In genomic region chr1:33295450-33296081, GRCh38 we compare ENCODE assay signal across 8 cellular contexts. TPM values are rescaled to one million over a fixed set of nuclear protein-coding genes. Genes with fewer than 3 reads are reported as not detected.
DNase-seq lines count a peak whose midpoint lies in the region; ATAC-seq and TF ChIP-seq lines count a peak whose summit lies in the region.

No MANE protein-coding gene starts in this region.

- no peak overlapping the region for H3K4me2 ChIP-seq in DOHH2 (ENCODE audit: low read length)

- BruUV-seq in MCF 10A (replicated peaks; lab: Mats Ljungman, UMichigan), result no TSS peak

- H3K9me2 ChIP-seq in DOHH2 (replicated peaks; ENCODE audit: control insufficient read depth, low read length), result no peaks in the 10 kb centered on the region

- H3K27me3 Mint-ChIP-seq in MCF 10A (ENCODE audit: insufficient read depth, unreplicated experiment), result no peaks in the 10 kb centered on the region

- no peaks in the 10 kb centered on the region for H3K9me3 Mint-ChIP-seq in MCF 10A (ENCODE audit: unreplicated experiment)

- H4K20me1 ChIP-seq in DOHH2 (ENCODE audit: control insufficient read depth, insufficient read depth, low read depth, low read length), result no peaks in the 10 kb centered on the region

- H3K4me3 ChIP-seq in DOHH2 (ENCODE audit: low read length), result no peak overlapping the region
- H3K4me3 ChIP-seq in WERI-Rb-1 (ENCODE audit: low read depth, low read length), result no peak overlapping the region

- DNase-seq in NCI-H2107 treated with DMSO at 0.1 percent for 48 hours (lab: John Stamatoyannopoulos, UW; ENCODE audit: unreplicated experiment) (peak; percentile 72), WERI-Rb-1 (peak; percentile 90), MCF 10A (ENCODE audit: unreplicated experiment) (peak; percentile 85), iris pigment epithelial cell (ENCODE audit: low read depth) (peak; percentile 72)
- peak; percentile 72 to 77 for DNase-seq in stimulated activated CD4-positive, alpha-beta T cell treated with anti-CD3 and anti-CD28 coated beads, Interleukin-1b, Interleukin-23, amount 100 ng/mL, for 1 hour (ENCODE audit: low read depth in 2 of 2)

- TF ChIP-seq CTCF in DOHH2 (IDR thresholded peaks at IDR 0.05; ENCODE audit: low read depth, low read length, poor library complexity, severe bottlenecking), result peak; percentile 93
- peak; percentile 94 for TF ChIP-seq CTCF in WERI-Rb-1 (IDR thresholded peaks at IDR 0.05; ENCODE audit: low read depth, low read length)
- TF ChIP-seq CTCF in MCF 10A (IDR thresholded peaks at IDR 0.05; ENCODE audit: unreplicated experiment), result peak; percentile 91

- H3K27me3 ChIP-seq in DOHH2 (ENCODE audit: control insufficient read depth, low read length) (no peaks in the 10 kb centered on the region), WERI-Rb-1 (ENCODE audit: insufficient read depth, low read depth, severe bottlenecking) (no peaks in the 10 kb centered on the region)

- POLR2A ChIA-PET in MCF 10A (lab: Yijun Ruan, JAX), result interaction anchor here (0.6 to 2.4 kb wide), 7 partner anchors 28 to 758 kb away, joined by 3 to 9 read pairs (median 4); no protein-coding TSS in a partner anchor

- no peaks in the 10 kb centered on the region for H3F3A ChIP-seq in DOHH2 (ENCODE audit: control insufficient read depth, insufficient read depth)

- CTCF ChIA-PET in MCF 10A (lab: Yijun Ruan, JAX), result interaction anchor here (0.5 to 11.9 kb wide), 71 partner anchors 9 to 1634 kb away, joined by 3 to 180 read pairs (median 5); partner anchors contain the start of genes A3GALT2 and ZSCAN20

- intact Hi-C loops in MCF 10A (cut with micrococcal nuclease), result loop anchor here (1.0 kb wide), 4 partner anchors 72 to 175 kb away; no protein-coding TSS in a partner anchor

- H3K9me3 ChIP-seq in DOHH2 (ENCODE audit: control insufficient read depth, insufficient read depth, low read length), result no peaks in the 10 kb centered on the region
- H3K9me3 ChIP-seq in WERI-Rb-1 (ENCODE audit: severe bottlenecking), result no peaks in the 10 kb centered on the region

- H3K4me1 ChIP-seq in DOHH2 (ENCODE audit: control insufficient read depth, low read length), result peaks cover 3% of the 10 kb centered on the region; the same call in 1 of the 2 replicates

- H3K36me3 ChIP-seq in DOHH2 (ENCODE audit: control insufficient read depth, low read length) (peaks cover 13% of the 10 kb centered on the region), WERI-Rb-1 (peaks cover 54% of the 10 kb centered on the region)

- no peak overlapping the region for H3K4me3 Mint-ChIP-seq in MCF 10A (ENCODE audit: unreplicated experiment)

- no peak overlapping the region for H3K27ac Mint-ChIP-seq in MCF 10A (ENCODE audit: low read depth, unreplicated experiment)

- H3K4me1 Mint-ChIP-seq in MCF 10A (ENCODE audit: insufficient read depth, unreplicated experiment), result no peaks in the 10 kb centered on the region

- peaks cover 38% of the 10 kb centered on the region for H3K36me3 Mint-ChIP-seq in MCF 10A (ENCODE audit: insufficient read depth, unreplicated experiment)

- H3K27ac ChIP-seq in DOHH2 (ENCODE audit: low read depth, low read length) (no peak overlapping the region), WERI-Rb-1 (no peak overlapping the region)

- no peaks in the 10 kb centered on the region for H3K79me2 ChIP-seq in DOHH2 (ENCODE audit: control insufficient read depth, low read length)

- ATAC-seq in HG02588 (IDR thresholded peaks at IDR 0.05; ENCODE audit: unreplicated experiment) (peak; percentile 68), GM18498 (IDR thresholded peaks at IDR 0.05; ENCODE audit: unreplicated experiment) (no peak)

RNA-seq across cellular contexts. Expression of gene A3GALT2, which starts 25.3 kb away (rescaled TPM):
- total RNA-seq in MCF 10A (2022), result 0.32 TPM in 1 of 2 replicates, not detected in the other

RNA-seq across cellular contexts. Expression of gene ZNF362, which starts 39.3 kb away (rescaled TPM):
- 14.8 and 15.8 TPM in 2 replicates for total RNA-seq in MCF 10A (2022)
